In genomic region chr6:36677753-36678487, GRCh38 we compare ENCODE assay signal across 1 cellular context.
A peak's percentile ranks its signal among the peaks of the same experiment; 100 is the strongest.
TF ChIP-seq lines count a peak whose summit lies in the region.

No MANE protein-coding gene starts in this region.

TF ChIP-seq in GM12878, 131 proteins besides CTCF, POLR2A, EP300 and RAD21:
- TF ChIP-seq PML (IDR thresholded peaks at IDR 0.05; ENCODE audit: low read length) (0 out of 2 replicates have a peak, but pooled peaks have one; percentile 43), NFIC (IDR thresholded peaks at IDR 0.05; ENCODE audit: low read depth, low read length) (peak; percentile 53; the same call in 1 of the 2 replicates), PAX8 (IDR thresholded peaks at IDR 0.05) (0 out of 2 replicates have a peak, but pooled peaks have one; percentile 64), CBX3 (IDR thresholded peaks at IDR 0.05; ENCODE audit: borderline replicate concordance, low read depth) (no peak), MAX (IDR thresholded peaks at IDR 0.05; ENCODE audit: low read depth, low read length) (no peak), ZSCAN29 (IDR thresholded peaks at IDR 0.05) (0 out of 2 replicates have a peak, but pooled peaks have one; percentile 32), IRF4 (IDR thresholded peaks at IDR 0.05; ENCODE audit: low read depth, low read length) (0 out of 2 replicates have a peak, but pooled peaks have one; percentile 8), ZNF24 (IDR thresholded peaks at IDR 0.05) (no peak), EED (IDR thresholded peaks at IDR 0.05; ENCODE audit: low read depth) (peak; percentile 39; the same call in 1 of the 2 replicates), SRF (IDR thresholded peaks at IDR 0.05; ENCODE audit: low read depth in 2 of 2, low read length in 2 of 2) (peak in 1 of 2 experiments; percentile 74; a peak in 2 of 4 replicates), PKNOX1 (IDR thresholded peaks at IDR 0.05) (peak; percentile 63), BHLHE40 (IDR thresholded peaks at IDR 0.05; ENCODE audit: borderline replicate concordance in 1 of 2, low read depth in 2 of 2, low read length in 1 of 2) (peak in 1 of 2 experiments; percentile 43; a peak in 1 of 4 replicates), IKZF2 (IDR thresholded peaks at IDR 0.05) (0 out of 4 replicates have a peak, but pooled peaks of 1 of the 2 experiments have one; percentile 36)
